ENCODE assay signal across 17 cellular contexts in the genomic region with DNA sequence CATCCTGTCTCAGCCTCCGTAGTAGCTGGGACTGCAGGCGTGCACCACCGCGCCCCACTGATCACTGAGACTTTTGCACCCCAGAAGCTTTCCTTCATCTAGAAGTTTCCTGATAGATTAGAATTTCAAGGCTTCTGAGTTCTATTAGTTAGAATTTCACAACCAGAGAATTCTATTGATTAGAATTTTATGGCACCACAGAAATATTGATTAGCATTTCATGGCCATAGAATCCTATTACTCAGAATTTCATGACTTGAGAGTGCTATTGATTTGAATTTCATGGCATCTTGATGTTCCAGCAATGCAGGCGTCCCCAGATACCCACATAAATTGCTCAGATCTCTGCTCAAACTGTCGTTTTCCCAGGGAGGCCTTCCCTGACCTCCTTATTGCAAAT. TPM values are rescaled to one million over a fixed set of nuclear protein-coding genes. Genes with fewer than 3 reads are reported as not detected.
DNase-seq lines count a peak whose midpoint lies in the region; ATAC-seq, FAIRE-seq and TF ChIP-seq lines count a peak whose summit lies in the region.
"Had no signal": no experiment of that assay in that cellular context is flagged by ENCODE, and none has a peak within 500 bp of the region (broad histone marks: within the 10 kb centered on the region; RNA-seq: fewer than 3 reads in every experiment).

No MANE protein-coding gene starts in this region.

- no peak overlapping the region for H3K4me3 Mint-ChIP-seq in WTC11
- H3K4me3 Mint-ChIP-seq: CD8-positive, alpha-beta T cell had no signal

- TF ChIP-seq RAD21 in HepG2 (CRISPR knock-in tag; IDR thresholded peaks at IDR 0.05) = no peak

- TF ChIP-seq POLR2A in HepG2 (IDR thresholded peaks at IDR 0.05; ENCODE audit: insufficient read depth in 1 of 2, low read depth in 2 of 2, low read length in 2 of 2) = no peak
- TF ChIP-seq POLR2A in right lobe of liver (IDR thresholded peaks at IDR 0.05) = no peak

- no peak overlapping the region for H3K4me2 ChIP-seq in HepG2 (ENCODE audit: low read depth, low read length)
- H3K4me2 ChIP-seq: BLaER1 had no signal

- DNase-seq in HepG2 (ENCODE audit: low spot score) (no peak), right lobe of liver (no peak), WTC11 (ENCODE audit: low spot score) (no peak), kidney (peak; percentile 4), small intestine (peak; percentile 41), DMS53 (lab: John Stamatoyannopoulos, UW) (no peak), C1 segment of cervical spinal cord (lab: John Stamatoyannopoulos, UW) (no peak)
- no peak for DNase-seq in stimulated activated CD4-positive, alpha-beta T cell treated with anti-CD3 and anti-CD28 coated beads, Interleukin-1b, Interleukin-23, amount 100 ng/mL, for 48 hours
- DNase-seq: 8988T; Calu3; CD8-positive, alpha-beta T cell; DMS79; GDM1 had no signal

- TF ChIP-seq EP300 in HepG2 (IDR thresholded peaks at IDR 0.05; ENCODE audit: low read depth in 2 of 2, low read length in 2 of 2) (no peak), HepG2 (CRISPR knock-in tag; IDR thresholded peaks at IDR 0.05; ENCODE audit: borderline replicate concordance) (no peak)

- peaks cover 39% of the 10 kb centered on the region for H3K4me1 Mint-ChIP-seq in WTC11

- POLR2A ChIA-PET in HepG2 (lab: Yijun Ruan, JAX) (interaction anchor here (0.6 to 1.8 kb wide), 2 partner anchors 12 to 17 kb away, joined by 3 to 12 read pairs; a partner anchor contains a TSS), WTC11 (lab: Charles Lee) (no interaction called here)

- H3K9me3 Mint-ChIP-seq in WTC11 = no peaks in the 10 kb centered on the region
- H3K9me3 Mint-ChIP-seq: CD8-positive, alpha-beta T cell had no signal

- H3K79me2 ChIP-seq in HepG2 (ENCODE audit: insufficient read depth, low read length) = no peaks in the 10 kb centered on the region

- FAIRE-seq in HepG2 (lab: Jason Lieb, UNC) (no peak), kidney (lab: Jason Lieb, UNC) (no peak), small intestine (lab: Jason Lieb, UNC) (no peak)
- FAIRE-seq: GM12892, GM18507 had no signal

- H3K4me3 ChIP-seq in HepG2 (replicated peaks in 1 of 3; ENCODE audit: insufficient read depth in 1 of 3, low read depth in 2 of 3, low read length in 3 of 3) (no peak overlapping the region), right lobe of liver (no peak overlapping the region), kidney (ENCODE audit: low read length in 2 of 2) (no peak overlapping the region), small intestine (ENCODE audit: low read depth in 1 of 2, low read length in 2 of 2) (no peak overlapping the region)
- H3K4me3 ChIP-seq: BLaER1, HAP-1 had no signal

- H4K20me1 ChIP-seq in HepG2 (ENCODE audit: insufficient read depth, low read length) = no peaks in the 10 kb centered on the region
- H4K20me1 ChIP-seq: BLaER1 had no signal

- intact Hi-C loops in HepG2 (cut with micrococcal nuclease; ENCODE audit: unreplicated experiment) = no loop called here
- intact Hi-C loops in right lobe of liver (cut with DNase I) = no loop called here
- intact Hi-C loops in kidney (cut with DNase I) = no loop called here

- ATAC-seq in HepG2 = no peak
- ATAC-seq in right lobe of liver = no peak
- no peak for ATAC-seq in WTC11
- ATAC-seq: CD8-positive, alpha-beta T cell had no signal

- peak overlapping the region; percentile 82; the same call in 1 of the 2 replicates for H3K27ac Mint-ChIP-seq in WTC11
- H3K27ac Mint-ChIP-seq: CD8-positive, alpha-beta T cell had no signal

- H3K27me3 ChIP-seq in HepG2 (ENCODE audit: control insufficient read depth in 1 of 2, insufficient read depth in 2 of 2, low read length in 2 of 2) (peaks cover 2 to 28% of the 10 kb centered on the region in 2 experiments), right lobe of liver (no peaks in the 10 kb centered on the region), small intestine (ENCODE audit: control insufficient read depth in 2 of 2, insufficient read depth in 2 of 2, low read length in 2 of 2) (no peaks in the 10 kb centered on the region)
- H3K27me3 ChIP-seq: BLaER1 had no signal

- H3K4me1 ChIP-seq in HepG2 (ENCODE audit: insufficient read depth, low read length) (peaks cover 57% of the 10 kb centered on the region), right lobe of liver (peaks cover 0 to 7% (median 0%) of the 10 kb centered on the region in 4 donors), kidney (ENCODE audit: control insufficient read depth in 1 of 2, insufficient read depth in 1 of 2, low read depth in 1 of 2, low read length in 2 of 2) (no peaks in the 10 kb centered on the region), small intestine (ENCODE audit: control insufficient read depth in 2 of 2, insufficient read depth in 1 of 2, low read depth in 1 of 2, low read length in 1 of 2) (no peaks in the 10 kb centered on the region)
- H3K4me1 ChIP-seq: HAP-1 had no signal

- no peaks in the 10 kb centered on the region for H3K9me3 ChIP-seq in HepG2 (ENCODE audit: low read length)
- H3K9me3 ChIP-seq in right lobe of liver = no peaks in the 10 kb centered on the region
- H3K9me3 ChIP-seq in kidney (ENCODE audit: control insufficient read depth in 1 of 2, low read length in 2 of 2) = no peaks in the 10 kb centered on the region
- no peaks in the 10 kb centered on the region for H3K9me3 ChIP-seq in small intestine (ENCODE audit: control insufficient read depth, low read depth)
- H3K9me3 ChIP-seq: BLaER1, HAP-1 had no signal

- no peak overlapping the region for H3K9ac ChIP-seq in HepG2 (ENCODE audit: insufficient read depth, low read depth, low read length)
- H3K9ac ChIP-seq in kidney (ENCODE audit: low read length in 2 of 2) = no peak overlapping the region
- H3K9ac ChIP-seq: BLaER1 had no signal

- H3K27ac ChIP-seq in HepG2 (ENCODE audit: extremely low read length, insufficient read depth, low read length) (no peak overlapping the region), right lobe of liver (no peak overlapping the region), kidney (ENCODE audit: low read depth in 2 of 2, low read length in 2 of 2) (no peak overlapping the region), small intestine (ENCODE audit: low read depth in 1 of 2, low read length in 1 of 2) (no peak overlapping the region)
- H3K27ac ChIP-seq: BLaER1 had no signal

- CTCF ChIA-PET in HepG2 (lab: Yijun Ruan, JAX; ENCODE audit: low intra/inter-chr PET ratio, low total read pairs) (no interaction called here), WTC11 (lab: Charles Lee) (interaction anchor here (1.0 to 3.1 kb wide), 3 partner anchors 15 to 28 kb away, joined by 3 to 11 read pairs (median 3); a partner anchor contains a TSS)

- peaks cover 3% of the 10 kb centered on the region; the same call in 1 of the 2 replicates for H3K27me3 Mint-ChIP-seq in WTC11 (ENCODE audit: low read depth)

- WGBS in HepG2 (ENCODE audit: low lambda C conversion rate) = 48% methylated on average over 6 of the region's 6 CpGs
- WGBS in right lobe of liver (ENCODE audit: insufficient coverage, low coverage, low lambda C conversion rate, missing lambda C conversion rate) = 41% methylated on average over 2 of the region's 6 CpGs
- WGBS in small intestine, 3 donors = 56 to 75% (median 63%) methylated on average over 6 of the region's 6 CpGs

- TF ChIP-seq CTCF in HepG2 (CRISPR knock-in tag; IDR thresholded peaks at IDR 0.05) (no peak), right lobe of liver (IDR thresholded peaks at IDR 0.05) (no peak), WTC11 (IDR thresholded peaks at IDR 0.05) (no peak), kidney (IDR thresholded peaks at IDR 0.05; ENCODE audit: borderline replicate concordance, extremely low read depth, insufficient read depth) (no peak)

- H2AFZ ChIP-seq in HepG2 (ENCODE audit: low read length) = no peak overlapping the region

- H3K36me3 Mint-ChIP-seq in WTC11 = no peaks in the 10 kb centered on the region
- H3K36me3 Mint-ChIP-seq: CD8-positive, alpha-beta T cell had no signal

- no TSS peak for BruUV-seq in HepG2 (replicated peaks; lab: Mats Ljungman, UMichigan)

- in situ Hi-C loops in HepG2 (cut with HindIII; ENCODE audit: extremely low pct_ligation_motif_present, low pct_unique_long_range_greater_than_20kb) = no loop called here

- H3K36me3 ChIP-seq in HepG2 (replicated peaks in 1 of 2; ENCODE audit: control insufficient read depth in 1 of 2, insufficient read depth in 2 of 2, low read length in 2 of 2) (no peaks in the 10 kb centered on the region), right lobe of liver (no peaks in the 10 kb centered on the region), kidney (ENCODE audit: control insufficient read depth in 1 of 2, insufficient read depth in 2 of 2, low read length in 2 of 2) (no peaks in the 10 kb centered on the region), small intestine (ENCODE audit: control insufficient read depth in 2 of 2, insufficient read depth in 2 of 2, low read length in 2 of 2) (no peaks in the 10 kb centered on the region)
- H3K36me3 ChIP-seq: BLaER1, HAP-1 had no signal

RNA-seq across cellular contexts. Expression of a gene that starts 17.0 kb away (rescaled TPM):
- total RNA-seq in HepG2 (2016; rRNA removed; fragmentation: Illumina TruSeq; extraction: Trizol) (6.3 and 7.3 TPM in 2 replicates), right lobe of liver (1 to 10 TPM; 4.5 to 7.3 (median 5.6) TPM), WTC11 (2021) (22.1 to 23.8 TPM (median 23.5 TPM) in 3 replicates), kidney (17.3 TPM)
- 25.1 and 25.7 TPM in 2 replicates for total RNA-seq in HepG2 (2016; cell fraction: cytosol; rRNA removed; fragmentation: Illumina TruSeq; extraction: Trizol; ENCODE audit: low read depth)
- total RNA-seq in HepG2 (2016; cell fraction: insoluble cytoplasmic fraction; rRNA removed; fragmentation: Illumina TruSeq; extraction: Trizol) = 6.0 and 6.8 TPM in 2 replicates
- 9.8 and 12.2 TPM in 2 replicates for total RNA-seq in HepG2 (2016; cell fraction: membrane; rRNA removed; fragmentation: Illumina TruSeq; extraction: Trizol)
- total RNA-seq in HepG2 (2016; cell fraction: nucleus; rRNA removed; fragmentation: Illumina TruSeq; extraction: Trizol) = 7.8 and 8.4 TPM in 2 replicates
- polyA plus RNA-seq in HepG2 (2011; rRNA removed) (20.8 and 21.2 TPM in 2 replicates), kidney (ENCODE audit: insufficient read depth, low read depth, low replicate concordance) (5.5 TPM), small intestine (1 to 10 TPM; 6.5 to 10.0 (median 8.5) TPM)
- polyA plus RNA-seq in HepG2 (2011; cell fraction: cytosol; rRNA removed) = 13.2 and 14.1 TPM in 2 replicates
- 31.7 and 33.2 TPM in 2 replicates for polyA plus RNA-seq in HepG2 (2011; cell fraction: nucleus; rRNA removed)
- 10.5 and 11.1 TPM in 2 replicates for polyA plus RNA-seq in HepG2 (2012)
- polyA plus RNA-seq in HepG2 (2016; cell fraction: cytosol; fragmentation: Illumina TruSeq; extraction: Trizol; ENCODE audit: low read depth) = 1.3 and 2.1 TPM in 2 replicates
- 8.7 and 11.6 TPM in 2 replicates for polyA plus RNA-seq in HepG2 (2016; cell fraction: insoluble cytoplasmic fraction; fragmentation: Illumina TruSeq; extraction: Trizol; ENCODE audit: low read depth)
- polyA plus RNA-seq in HepG2 (2016; cell fraction: membrane; fragmentation: Illumina TruSeq; extraction: Trizol; ENCODE audit: low read depth) = 4.1 and 4.7 TPM in 2 replicates
- 20.8 and 24.2 TPM in 2 replicates for polyA plus RNA-seq in HepG2 (2016; cell fraction: nucleus; fragmentation: Illumina TruSeq; extraction: Trizol; ENCODE audit: insufficient read depth, low read depth)
- polyA minus RNA-seq in HepG2 (2011; rRNA and poly(A)+ RNA removed; ENCODE audit: low replicate concordance) = 20.8 and 48.6 TPM in 2 replicates
- 24.4 TPM in 2 replicates for polyA minus RNA-seq in HepG2 (2011; cell fraction: cytosol; rRNA and poly(A)+ RNA removed)
- 17.0 and 21.1 TPM in 2 replicates for polyA minus RNA-seq in HepG2 (2011; cell fraction: nucleus; rRNA and poly(A)+ RNA removed)

RNA-seq across cellular contexts. Expression of a gene that starts 29.3 kb away (rescaled TPM):
- total RNA-seq in HepG2 (2016; rRNA removed; fragmentation: Illumina TruSeq; extraction: Trizol) (14.8 and 16.4 TPM in 2 replicates), right lobe of liver (10 to 100 TPM in 2 of 6 experiments, 1 to 10 TPM in 4; 6.5 to 13.3 (median 8.1) TPM), WTC11 (2021) (5.3 to 6.3 TPM (median 6.2 TPM) in 3 replicates), kidney (12.2 TPM)
- total RNA-seq in HepG2 (2016; cell fraction: cytosol; rRNA removed; fragmentation: Illumina TruSeq; extraction: Trizol; ENCODE audit: low read depth) = 21.1 and 21.6 TPM in 2 replicates
- total RNA-seq in HepG2 (2016; cell fraction: insoluble cytoplasmic fraction; rRNA removed; fragmentation: Illumina TruSeq; extraction: Trizol) = 13.2 and 16.1 TPM in 2 replicates
- 33.7 and 34.5 TPM in 2 replicates for total RNA-seq in HepG2 (2016; cell fraction: membrane; rRNA removed; fragmentation: Illumina TruSeq; extraction: Trizol)
- 7.4 and 8.0 TPM in 2 replicates for total RNA-seq in HepG2 (2016; cell fraction: nucleus; rRNA removed; fragmentation: Illumina TruSeq; extraction: Trizol)
- polyA plus RNA-seq in HepG2 (2011; rRNA removed) (18.3 and 21.2 TPM in 2 replicates), kidney (ENCODE audit: insufficient read depth, low read depth, low replicate concordance) (53.6 TPM), small intestine (10 to 100 TPM in 2 of 3 donors, 1 to 10 TPM in 1; 9.1 to 15.4 (median 13.9) TPM)
- 18.9 and 24.9 TPM in 2 replicates for polyA plus RNA-seq in HepG2 (2011; cell fraction: cytosol; rRNA removed)
- 15.4 and 17.2 TPM in 2 replicates for polyA plus RNA-seq in HepG2 (2011; cell fraction: nucleus; rRNA removed)
- polyA plus RNA-seq in HepG2 (2012) = 9.0 and 11.0 TPM in 2 replicates
- 26.2 and 27.1 TPM in 2 replicates for polyA plus RNA-seq in HepG2 (2016; cell fraction: cytosol; fragmentation: Illumina TruSeq; extraction: Trizol; ENCODE audit: low read depth)
- 14.6 and 16.1 TPM in 2 replicates for polyA plus RNA-seq in HepG2 (2016; cell fraction: insoluble cytoplasmic fraction; fragmentation: Illumina TruSeq; extraction: Trizol; ENCODE audit: low read depth)
- polyA plus RNA-seq in HepG2 (2016; cell fraction: membrane; fragmentation: Illumina TruSeq; extraction: Trizol; ENCODE audit: low read depth) = 32.9 and 35.0 TPM in 2 replicates
- polyA plus RNA-seq in HepG2 (2016; cell fraction: nucleus; fragmentation: Illumina TruSeq; extraction: Trizol; ENCODE audit: insufficient read depth, low read depth) = 13.5 and 15.1 TPM in 2 replicates
- 11.3 and 23.6 TPM in 2 replicates for polyA minus RNA-seq in HepG2 (2011; rRNA and poly(A)+ RNA removed; ENCODE audit: low replicate concordance)
- polyA minus RNA-seq in HepG2 (2011; cell fraction: cytosol; rRNA and poly(A)+ RNA removed) = 10.6 and 10.7 TPM in 2 replicates
- 3.6 and 4.5 TPM in 2 replicates for polyA minus RNA-seq in HepG2 (2011; cell fraction: nucleus; rRNA and poly(A)+ RNA removed)

Comparison
In these comparisons a context has a peak if more than half of its experiments do, and no peak if none do; other contexts are left out.
1. DNase-seq: peak in kidney (single experiment) and small intestine (single experiment); none in HepG2 (single experiment), right lobe of liver (0 of 3), WTC11 (single experiment), DMS53 (single experiment), stimulated activated CD4-positive, alpha-beta T cell treated with anti-CD3 and anti-CD28 coated beads, Interleukin-1b, Interleukin-23, amount 100 ng/mL, for 48 hours (single experiment) and C1 segment of cervical spinal cord (0 of 14).